In genomic region chr6:25147191-25147590, GRCh38 we compare ENCODE assay signal across 12 cellular contexts.
DNase-seq lines count a peak whose midpoint lies in the region; ATAC-seq, FAIRE-seq and TF ChIP-seq lines count a peak whose summit lies in the region.
"Had no signal": no experiment of that assay in that cellular context is flagged by ENCODE, and none has a peak within 500 bp of the region (broad histone marks: within the 10 kb centered on the region; RNA-seq: fewer than 3 reads in every experiment).

No MANE protein-coding gene starts in this region.

- no peak overlapping the region for H3K27ac ChIP-seq in neural progenitor cell
- H3K27ac ChIP-seq in osteoblast (ENCODE audit: low read depth, low read length): no peak overlapping the region
- no peak overlapping the region for H3K27ac ChIP-seq in sigmoid colon
- H3K27ac ChIP-seq: SK-N-MC had no signal

- no peaks in the 10 kb centered on the region for H3K4me1 ChIP-seq in neural progenitor cell
- H3K4me1 ChIP-seq in osteoblast (ENCODE audit: insufficient read depth, low read length): no peaks in the 10 kb centered on the region
- no peaks in the 10 kb centered on the region for H3K4me1 ChIP-seq in sigmoid colon

- H3K9me3 Mint-ChIP-seq in neural progenitor cell: no peaks in the 10 kb centered on the region

- no peak overlapping the region for H3K9ac ChIP-seq in neural progenitor cell

- H3K27me3 Mint-ChIP-seq in neural progenitor cell (ENCODE audit: insufficient read depth, low read depth): no peaks in the 10 kb centered on the region
- H3K27me3 Mint-ChIP-seq: activated naive CD8-positive, alpha-beta T cell treated with anti-CD3 and anti-CD28 coated beads, Interleukin-2, amount 10 ng/mL, durations not matched to agents 7 days and 5 days had no signal

- intact Hi-C loops in sigmoid colon (cut with DNase I): no loop called here

- H3K79me2 ChIP-seq in neural progenitor cell (ENCODE audit: low read depth) (no peaks in the 10 kb centered on the region), osteoblast (ENCODE audit: insufficient read depth, low read length) (no peaks in the 10 kb centered on the region)

- H3F3A ChIP-seq in neural progenitor cell (ENCODE audit: low read depth): no peaks in the 10 kb centered on the region

- DNase-seq in neural progenitor cell (ENCODE audit: low spot score) (no peak), osteoblast (ENCODE audit: insufficient read length, low spot score, missing footprints) (no peak), sigmoid colon (no peak), SHP77 treated with DMSO at 0.1 percent for 48 hours (lab: John Stamatoyannopoulos, UW) (no peak)
- DNase-seq: activated naive CD8-positive, alpha-beta T cell treated with anti-CD3 and anti-CD28 coated beads, Interleukin-2, amount 10 ng/mL, durations not matched to agents 7 days and 5 days; midbrain had no signal

- H3K4me3 ChIP-seq in neural progenitor cell (no peak overlapping the region), osteoblast (ENCODE audit: insufficient read depth, low read length) (no peak overlapping the region), sigmoid colon (no peak overlapping the region)
- H3K4me3 ChIP-seq: SK-N-MC had no signal

- H3K9me3 ChIP-seq in neural progenitor cell (ENCODE audit: low read depth): no peaks in the 10 kb centered on the region
- H3K9me3 ChIP-seq in osteoblast (ENCODE audit: low read depth, low read length): no peaks in the 10 kb centered on the region
- H3K9me3 ChIP-seq in sigmoid colon: no peaks in the 10 kb centered on the region

- no peak for TF ChIP-seq POLR2A in sigmoid colon (IDR thresholded peaks at IDR 0.05)

- H3K36me3 ChIP-seq in neural progenitor cell: no peaks in the 10 kb centered on the region
- H3K36me3 ChIP-seq in osteoblast (ENCODE audit: insufficient read depth, low read length): no peaks in the 10 kb centered on the region
- H3K36me3 ChIP-seq in sigmoid colon: no peaks in the 10 kb centered on the region

- H2AFZ ChIP-seq in neural progenitor cell (replicated peaks): no peak overlapping the region
- no peak overlapping the region for H2AFZ ChIP-seq in osteoblast (ENCODE audit: low read length)

- peak; percentile 97 for ATAC-seq in GM18861 (IDR thresholded peaks at IDR 0.05; ENCODE audit: unreplicated experiment)
- peak; percentile 99 for ATAC-seq in GM21529 (IDR thresholded peaks at IDR 0.05; ENCODE audit: unreplicated experiment)
- ATAC-seq in HG03432 (IDR thresholded peaks at IDR 0.05; ENCODE audit: unreplicated experiment): peak; percentile 99

- H3K4me2 ChIP-seq in neural progenitor cell (no peak overlapping the region), osteoblast (ENCODE audit: insufficient read depth, low read length) (no peak overlapping the region)

- H3K4me3 Mint-ChIP-seq in neural progenitor cell: no peak overlapping the region
- H3K4me3 Mint-ChIP-seq: activated naive CD8-positive, alpha-beta T cell treated with anti-CD3 and anti-CD28 coated beads, Interleukin-2, amount 10 ng/mL, durations not matched to agents 7 days and 5 days had no signal

- FAIRE-seq in colon (lab: Jason Lieb, UNC): peak; percentile 78
- FAIRE-seq: G401.6 had no signal

- H3K27me3 ChIP-seq in neural progenitor cell (no peaks in the 10 kb centered on the region), osteoblast (ENCODE audit: insufficient read depth, low read length) (no peaks in the 10 kb centered on the region), sigmoid colon (no peaks in the 10 kb centered on the region)

- TF ChIP-seq CTCF in neural progenitor cell (IDR thresholded peaks at IDR 0.05): no peak
- no peak for TF ChIP-seq CTCF in osteoblast (IDR thresholded peaks at IDR 0.05; ENCODE audit: extremely low read depth, low read depth, low read length)
- no peak for TF ChIP-seq CTCF in sigmoid colon (IDR thresholded peaks at IDR 0.05)

- TF ChIP-seq EP300 in sigmoid colon (IDR thresholded peaks at IDR 0.05): no peak

- H3K4me1 Mint-ChIP-seq in neural progenitor cell: no peaks in the 10 kb centered on the region

- H4K20me1 ChIP-seq in neural progenitor cell (ENCODE audit: low read depth) (no peaks in the 10 kb centered on the region), osteoblast (ENCODE audit: insufficient read depth, low read length) (no peaks in the 10 kb centered on the region)

- no peaks in the 10 kb centered on the region for H3K36me3 Mint-ChIP-seq in neural progenitor cell

- no peak overlapping the region for H3K27ac Mint-ChIP-seq in neural progenitor cell
- H3K27ac Mint-ChIP-seq: activated naive CD8-positive, alpha-beta T cell treated with anti-CD3 and anti-CD28 coated beads, Interleukin-2, amount 10 ng/mL, durations not matched to agents 7 days and 5 days had no signal
